10 cellular contexts compared by ENCODE assay signal in genomic region chr3:69811452-69812401, GRCh38.
"Had no signal": no experiment of that assay in that cellular context is flagged by ENCODE, and none has a peak within 500 bp of the region (broad histone marks: within the 10 kb centered on the region; RNA-seq: fewer than 3 reads in every experiment).

No MANE protein-coding gene starts in this region.

- H3K4me1 ChIP-seq: upper lobe of left lung had no signal

- H3K36me3 ChIP-seq: ovary, upper lobe of left lung had no signal

- H3K9me3 ChIP-seq: ovary, upper lobe of left lung had no signal

- H3K27ac ChIP-seq: ovary, upper lobe of left lung had no signal

- ATAC-seq: activated T-helper 17 cell treated with anti-CD3 and anti-CD28 coated beads, Interleukin-2, amount 50 U/mL, for 72 hours; SK-N-SH treated with all-trans-retinoic acid at 6 μM for 48 hours; stimulated activated naive B cell treated with anti-CD40 and anti-IgM and Interleukin-4, amounts not matched to agents 10 μg/mL and 1 μg/mL and 100 μg/mL, for 72 hours had no signal

- H3K4me3 ChIP-seq: ovary, upper lobe of left lung had no signal

- H3K27me3 ChIP-seq: ovary, upper lobe of left lung had no signal

- DNase-seq: activated B cell treated with CpG ODN at 0.5 μM for 24 hours; activated CD4-positive, alpha-beta T cell treated with anti-CD3 and anti-CD28 coated beads, Interleukin-2, amount 10 ng/mL, durations not matched to agents 7 days and 5 days; activated naive CD4-positive, alpha-beta T cell treated with anti-CD3 and anti-CD28 coated beads, Interleukin-2, amount 10 ng/mL, durations not matched to agents 7 days and 5 days; activated T-cell treated with anti-CD3 and anti-CD28 coated beads for 4 hours; immature natural killer cell; ovary; stimulated activated naive B cell treated with anti-CD40 and anti-IgM and Interleukin-4, amounts not matched to agents 10 μg/mL and 1 μg/mL and 100 μg/mL, for 72 hours; upper lobe of left lung had no signal
